ENCODE assay signal across 14 cellular contexts in the genomic region with DNA sequence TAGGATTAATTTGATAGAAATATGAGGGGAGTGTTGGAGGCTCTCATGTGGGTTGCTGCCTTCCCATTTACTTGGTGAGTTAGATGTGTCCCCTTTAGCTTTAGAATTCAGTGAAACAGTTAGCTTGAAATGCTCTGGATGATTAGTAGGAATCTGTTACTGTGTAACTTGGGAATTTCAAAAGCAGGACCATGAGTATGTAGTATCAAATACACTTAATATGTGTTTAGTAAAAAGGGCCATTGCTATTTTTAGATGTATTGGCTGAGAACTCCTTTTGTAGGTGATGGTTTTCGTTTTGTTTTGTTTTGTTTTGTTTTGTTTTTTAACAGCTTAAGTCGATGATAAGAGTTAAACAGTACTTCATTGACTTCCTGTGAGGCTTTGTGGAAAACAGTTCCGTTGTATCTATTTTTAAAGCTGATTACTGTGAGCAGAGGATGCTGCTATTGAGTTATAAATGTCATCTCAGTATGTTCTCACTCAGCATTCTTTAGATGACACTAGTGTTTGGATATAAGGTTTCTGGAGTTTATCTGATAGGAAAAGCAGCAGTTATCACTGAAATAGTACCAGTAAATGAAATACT. TPM values are rescaled to one million over a fixed set of nuclear protein-coding genes. Genes with fewer than 3 reads are reported as not detected.
DNase-seq lines count a peak whose midpoint lies in the region; ATAC-seq, FAIRE-seq and TF ChIP-seq lines count a peak whose summit lies in the region.
"Had no signal": no experiment of that assay in that cellular context is flagged by ENCODE, and none has a peak within 500 bp of the region (broad histone marks: within the 10 kb centered on the region; RNA-seq: fewer than 3 reads in every experiment).

No MANE protein-coding gene starts in this region.

- WGBS in GM23248 (ENCODE audit: low coverage in 1 of 2, low lambda C conversion rate in 2 of 2, missing lambda C conversion rate in 2 of 2), 2 experiments, result 10 to 13% methylated on average over 3 of the region's 3 CpGs

- H3K9me3 ChIP-seq in GM23248 (ENCODE audit: low read depth), result no peaks in the 10 kb centered on the region
- no peaks in the 10 kb centered on the region for H3K9me3 ChIP-seq in astrocyte (ENCODE audit: insufficient read depth, low read depth, low read length)

- H3K27me3 ChIP-seq in GM23248 (replicated peaks; ENCODE audit: insufficient read depth) (no peaks in the 10 kb centered on the region), astrocyte (ENCODE audit: insufficient read depth, low read length) (no peaks in the 10 kb centered on the region)

- no peak for ATAC-seq in HG03025 (IDR thresholded peaks at IDR 0.05; ENCODE audit: low FRiP score, unreplicated experiment)
- ATAC-seq in GM21447 (IDR thresholded peaks at IDR 0.05; ENCODE audit: unreplicated experiment), result no peak

- peak overlapping the region; percentile 13; the same call in 1 of the 2 replicates for H2AFZ ChIP-seq in GM23248
- H2AFZ ChIP-seq in astrocyte (ENCODE audit: low read depth, low read length), result no peak overlapping the region

- H4K20me1 ChIP-seq in GM23248 (ENCODE audit: insufficient read depth) (no peaks in the 10 kb centered on the region), astrocyte (ENCODE audit: insufficient read depth, low read length) (peaks cover 67% of the 10 kb centered on the region)

- no peak for TF ChIP-seq CTCF in astrocyte (IDR thresholded peaks at IDR 0.05; ENCODE audit: insufficient read depth, low read depth, low read length)

- H3K4me1 ChIP-seq in GM23248 (ENCODE audit: insufficient read depth) (peaks cover 29% of the 10 kb centered on the region), astrocyte (ENCODE audit: insufficient read depth, low read length) (peaks cover 13% of the 10 kb centered on the region)

- H3K4me2 ChIP-seq in GM23248 (ENCODE audit: unreplicated experiment), result peak overlapping the region; percentile 55
- H3K4me2 ChIP-seq in astrocyte (ENCODE audit: low read length), result peak overlapping the region; percentile 55

- H3K36me3 ChIP-seq in GM23248 (ENCODE audit: low read depth), result no peaks in the 10 kb centered on the region
- no peaks in the 10 kb centered on the region for H3K36me3 ChIP-seq in astrocyte (ENCODE audit: insufficient read depth, low read length)

- peaks cover 100% of the 10 kb centered on the region for H3K79me2 ChIP-seq in GM23248 (ENCODE audit: insufficient read depth)
- peaks cover 92% of the 10 kb centered on the region for H3K79me2 ChIP-seq in astrocyte (ENCODE audit: insufficient read depth, low read length)

- H3K27me3 Mint-ChIP-seq in astrocyte (ENCODE audit: low read depth, unreplicated experiment), result no peaks in the 10 kb centered on the region
- H3K27me3 Mint-ChIP-seq: activated naive CD4-positive, alpha-beta T cell treated with anti-CD3 and anti-CD28 coated beads, Interleukin-2, amount 10 ng/mL, durations not matched to agents 7 days and 5 days had no signal

- H3K27ac ChIP-seq in GM23248 (peak overlapping the region; percentile 47), astrocyte (ENCODE audit: low read depth, low read length) (no peak overlapping the region)
- H3K27ac ChIP-seq: HL-60 had no signal

- DNase-seq in ACHN (peak; percentile 43), GM23248 (peak; percentile 26), astrocyte (ENCODE audit: low read depth) (no peak), kidney glomerular epithelial cell (lab: John Stamatoyannopoulos, UW) (peak; percentile 24), NCI-H526 treated with DMSO at 0.1 percent for 48 hours (lab: John Stamatoyannopoulos, UW) (no peak), HT-29 (ENCODE audit: low spot score) (no peak)
- DNase-seq: activated naive CD4-positive, alpha-beta T cell treated with anti-CD3 and anti-CD28 coated beads, Interleukin-2, amount 10 ng/mL, durations not matched to agents 7 days and 5 days; mesendoderm; NCI-H2227 treated with DMSO at 0.1 percent for 48 hours had no signal

- FAIRE-seq in astrocyte (lab: Jason Lieb, UNC), result no peak

- peaks cover 35% of the 10 kb centered on the region for H3F3A ChIP-seq in GM23248 (ENCODE audit: insufficient read depth)

- H3K9ac ChIP-seq in GM23248 (peak overlapping the region; percentile 13; the same call in 1 of the 2 replicates), astrocyte (ENCODE audit: low read length) (peak overlapping the region; percentile 15)

- no peaks in the 10 kb centered on the region for H3K9me3 Mint-ChIP-seq in astrocyte (ENCODE audit: unreplicated experiment)
- H3K9me3 Mint-ChIP-seq: activated naive CD4-positive, alpha-beta T cell treated with anti-CD3 and anti-CD28 coated beads, Interleukin-2, amount 10 ng/mL, durations not matched to agents 7 days and 5 days; CD14-positive monocyte; T-helper 1 cell treated with Interleukin-12 subunit alpha and Interleukin-12 subunit beta and Interleukin-4 antibody, amounts not matched to agents 30 μg/mL and 1 μg/mL, for 36 hours had no signal

- no peak overlapping the region for H3K4me3 Mint-ChIP-seq in astrocyte (ENCODE audit: unreplicated experiment)
- H3K4me3 Mint-ChIP-seq: CD14-positive monocyte had no signal

- peaks cover 24% of the 10 kb centered on the region for H3K4me1 Mint-ChIP-seq in astrocyte (ENCODE audit: low read depth, unreplicated experiment)

- H3K36me3 Mint-ChIP-seq in astrocyte (ENCODE audit: low read depth, unreplicated experiment), result no peaks in the 10 kb centered on the region

- in situ Hi-C loops in ACHN (cut with HindIII; ENCODE audit: low pct_ligation_motif_present, low pct_unique_long_range_greater_than_20kb, low sequenced_read_pairs), result no loop called here
- in situ Hi-C loops in GM23248 (cut with MboI), result no loop called here

- H3K9me2 ChIP-seq in GM23248 (ENCODE audit: insufficient read depth), result no peaks in the 10 kb centered on the region

- H3K4me3 ChIP-seq in GM23248 (peak overlapping the region; percentile 6; the same call in 1 of the 2 replicates), astrocyte (ENCODE audit: insufficient read depth, low read depth, low read length) (no peak overlapping the region)

- no peak overlapping the region for H3K27ac Mint-ChIP-seq in astrocyte (ENCODE audit: unreplicated experiment)
- H3K27ac Mint-ChIP-seq: activated naive CD4-positive, alpha-beta T cell treated with anti-CD3 and anti-CD28 coated beads, Interleukin-2, amount 10 ng/mL, durations not matched to agents 7 days and 5 days had no signal

RNA-seq across cellular contexts. Expression of a gene that starts 53.5 kb away (rescaled TPM):
- 40.4 and 61.3 TPM in 2 replicates for total RNA-seq in GM23248 (2014; rRNA removed; shearing (Covaris generic))
- 8.6 and 10.5 TPM in 2 replicates for polyA plus RNA-seq in GM23248 (2016; fragmentation: Nextera tagmentation; extraction: Ambion mirVana)
- total RNA-seq in astrocyte, result 188 and 213 TPM in 2 replicates
- 6.4 and 9.9 TPM in 2 replicates for total RNA-seq in HT-29 (2014; rRNA removed; shearing (Covaris generic))
- polyA plus RNA-seq: CD14-positive monocyte had no signal

RNA-seq across cellular contexts. Expression of a gene that starts 57.3 kb away (rescaled TPM):
- 7.8 and 8.6 TPM in 2 replicates for total RNA-seq in GM23248 (2014; rRNA removed; shearing (Covaris generic))
- 5.0 and 5.8 TPM in 2 replicates for polyA plus RNA-seq in GM23248 (2016; fragmentation: Nextera tagmentation; extraction: Ambion mirVana)
- 45.1 and 46.6 TPM in 2 replicates for total RNA-seq in astrocyte
- 6.5 and 8.3 TPM in 2 replicates for total RNA-seq in HT-29 (2014; rRNA removed; shearing (Covaris generic))

Comparison
In these comparisons a context has a peak if more than half of its experiments do, and no peak if none do; other contexts are left out.
1. DNase-seq: peak in ACHN (single experiment), GM23248 (single experiment) and kidney glomerular epithelial cell (single experiment); none in astrocyte (single experiment), NCI-H526 treated with DMSO at 0.1 percent for 48 hours (single experiment) and HT-29 (single experiment).